In genomic region chr2:237623428-237624403, GRCh38 we compare ENCODE assay signal across 1 cellular context.
A peak's percentile ranks its signal among the peaks of the same experiment; 100 is the strongest.
TF ChIP-seq lines count a peak whose summit lies in the region.

No MANE protein-coding gene starts in this region.

TF ChIP-seq in H1, 55 proteins besides CTCF, POLR2A, EP300 and RAD21:
- TF ChIP-seq TEAD4 (IDR thresholded peaks at IDR 0.05; ENCODE audit: low read depth, low read length) (peak; percentile 64), TBP (IDR thresholded peaks at IDR 0.05; ENCODE audit: low read depth, low read length) (no peak)
